Comparison of ENCODE assay signal across 28 cellular contexts in genomic region chr12:87618199-87618598, GRCh38.
"Had no signal": no experiment of that assay in that cellular context is flagged by ENCODE, and none has a peak within 500 bp of the region (broad histone marks: within the 10 kb centered on the region; RNA-seq: fewer than 3 reads in every experiment).

No MANE protein-coding gene starts in this region.

- H3K27ac Mint-ChIP-seq: activated CD8-positive, alpha-beta T cell treated with anti-CD3 and anti-CD28 coated beads for 36 hours; activated T-helper 17 cell treated with anti-CD3 and anti-CD28 coated beads, Interleukin-2, amount 50 U/mL, for 72 hours; effector memory CD8-positive, alpha-beta T cell; natural killer cell treated with Interleukin-12 subunit alpha and Interleukin-12 subunit beta and Interleukin-15 and Interleukin-18, amount 100 ng/mL, for 72 hours; stimulated activated effector memory CD8-positive, alpha-beta T cell treated with anti-CD3 and anti-CD28 coated beads, Interleukin-12 subunit alpha, Interleukin-12 subunit beta, amount 100 ng/mL, for 72 hours; stimulated activated naive CD8-positive, alpha-beta T cell treated with anti-CD3 and anti-CD28 coated beads, Interleukin-15, amount 100 ng/mL, for 72 hours; T-helper 17 cell; WTC11 had no signal

- H3K9me3 Mint-ChIP-seq: activated T-cell treated with anti-CD3 and anti-CD28 coated beads, Interleukin-2, amount 50 U/mL, for 4 hours had no signal

- H3K27me3 Mint-ChIP-seq: activated CD8-positive, alpha-beta T cell treated with anti-CD3 and anti-CD28 coated beads for 36 hours; activated T-helper 17 cell treated with anti-CD3 and anti-CD28 coated beads, Interleukin-2, amount 50 U/mL, for 72 hours; effector memory CD8-positive, alpha-beta T cell; natural killer cell treated with Interleukin-12 subunit alpha and Interleukin-12 subunit beta and Interleukin-15 and Interleukin-18, amount 100 ng/mL, for 72 hours; stimulated activated naive CD8-positive, alpha-beta T cell treated with anti-CD3 and anti-CD28 coated beads, Interleukin-15, amount 100 ng/mL, for 72 hours; T-helper 17 cell had no signal

- H3K4me3 Mint-ChIP-seq: activated CD8-positive, alpha-beta T cell treated with anti-CD3 and anti-CD28 coated beads for 36 hours; activated T-cell treated with anti-CD3 and anti-CD28 coated beads, Interleukin-2, amount 50 U/mL, for 4 hours; activated T-helper 17 cell treated with anti-CD3 and anti-CD28 coated beads, Interleukin-2, amount 50 U/mL, for 72 hours; effector memory CD8-positive, alpha-beta T cell; natural killer cell treated with Interleukin-12 subunit alpha and Interleukin-12 subunit beta and Interleukin-15 and Interleukin-18, amount 100 ng/mL, for 72 hours; stimulated activated effector memory CD8-positive, alpha-beta T cell treated with anti-CD3 and anti-CD28 coated beads, Interleukin-12 subunit alpha, Interleukin-12 subunit beta, amount 100 ng/mL, for 72 hours; stimulated activated naive CD8-positive, alpha-beta T cell treated with anti-CD3 and anti-CD28 coated beads, Interleukin-15, amount 100 ng/mL, for 72 hours; T-helper 17 cell; WTC11 had no signal

- H3K4me1 ChIP-seq: gastroesophageal sphincter, lower lobe of right lung, thyroid gland, upper lobe of left lung had no signal

- H3K27ac ChIP-seq: gastroesophageal sphincter, lower lobe of right lung, skin epidermis, thyroid gland, upper lobe of left lung had no signal

- ATAC-seq: activated CD8-positive, alpha-beta T cell treated with anti-CD3 and anti-CD28 coated beads for 36 hours; activated T-cell treated with anti-CD3 and anti-CD28 coated beads, Interleukin-2, amount 50 U/mL, for 4 hours; activated T-helper 17 cell treated with anti-CD3 and anti-CD28 coated beads, Interleukin-2, amount 50 U/mL, for 72 hours; effector memory CD8-positive, alpha-beta T cell; gastroesophageal sphincter; lower lobe of right lung; mucosa of descending colon; natural killer cell treated with Interleukin-12 subunit alpha and Interleukin-12 subunit beta and Interleukin-15 and Interleukin-18, amount 100 ng/mL, for 72 hours; right cardiac atrium; SK-N-SH treated with all-trans-retinoic acid at 6 μM for 48 hours; stimulated activated effector memory CD8-positive, alpha-beta T cell treated with anti-CD3 and anti-CD28 coated beads, Interleukin-12 subunit alpha, Interleukin-12 subunit beta, amount 100 ng/mL, for 72 hours; stimulated activated naive CD8-positive, alpha-beta T cell treated with anti-CD3 and anti-CD28 coated beads, Interleukin-15, amount 100 ng/mL, for 72 hours; T-helper 17 cell; WTC11 had no signal

- H3K36me3 ChIP-seq: gastroesophageal sphincter, lower lobe of right lung, thyroid gland, upper lobe of left lung had no signal

- H3K27me3 ChIP-seq: gastroesophageal sphincter, thyroid gland, upper lobe of left lung had no signal

- H3K9me3 ChIP-seq: gastroesophageal sphincter, lower lobe of right lung, mucosa of descending colon, thyroid gland, upper lobe of left lung had no signal

- DNase-seq: activated CD4-positive, alpha-beta T cell treated with anti-CD3 and anti-CD28 coated beads for 1 hour; activated CD4-positive, alpha-beta T cell treated with anti-CD3 and anti-CD28 coated beads, Interleukin-2, amount 50 U/mL, for 1 hour; activated CD8-positive, alpha-beta T cell treated with anti-CD3 and anti-CD28 coated beads for 36 hours; activated gamma-delta T cell treated with Interleukin-2 at 50 U/mL for 16 hours; activated naive CD4-positive, alpha-beta T cell treated with anti-CD3 and anti-CD28 coated beads, Interleukin-2, amount 50 U/mL, for 16 hours; activated T-cell treated with anti-CD3 and anti-CD28 coated beads, Interleukin-2, amount 50 U/mL, for 4 hours; cortex of kidney; effector memory CD8-positive, alpha-beta T cell; hippocampal formation; kidney; lower lobe of right lung; mucosa of descending colon; right cardiac atrium; stimulated activated CD4-positive, alpha-beta T cell treated with anti-CD3 and anti-CD28 coated beads, Interleukin-12 subunit alpha, Interleukin-12 subunit beta, amount 100 ng/mL, for 4 hours; stimulated activated CD4-positive, alpha-beta T cell treated with anti-CD3 and anti-CD28 coated beads, Interleukin-4, amount 100 ng/mL, for 1 hour; stimulated activated naive CD8-positive, alpha-beta T cell treated with anti-CD3 and anti-CD28 coated beads, Interleukin-15, amount 100 ng/mL, for 72 hours; substantia nigra; T-helper 17 cell; T1000; thyroid gland; upper lobe of left lung had no signal

- H3K4me3 ChIP-seq: gastroesophageal sphincter, lower lobe of right lung, mucosa of descending colon, skin epidermis, thyroid gland, upper lobe of left lung had no signal

- H3K36me3 Mint-ChIP-seq: natural killer cell treated with Interleukin-12 subunit alpha and Interleukin-12 subunit beta and Interleukin-15 and Interleukin-18, amount 100 ng/mL, for 72 hours; stimulated activated effector memory CD8-positive, alpha-beta T cell treated with anti-CD3 and anti-CD28 coated beads, Interleukin-12 subunit alpha, Interleukin-12 subunit beta, amount 100 ng/mL, for 72 hours; WTC11 had no signal

- H3K4me1 Mint-ChIP-seq: activated T-helper 17 cell treated with anti-CD3 and anti-CD28 coated beads, Interleukin-2, amount 50 U/mL, for 72 hours; stimulated activated effector memory CD8-positive, alpha-beta T cell treated with anti-CD3 and anti-CD28 coated beads, Interleukin-12 subunit alpha, Interleukin-12 subunit beta, amount 100 ng/mL, for 72 hours; stimulated activated naive CD8-positive, alpha-beta T cell treated with anti-CD3 and anti-CD28 coated beads, Interleukin-15, amount 100 ng/mL, for 72 hours; T-helper 17 cell had no signal
